9 cellular contexts compared by ENCODE assay signal in the genomic region with DNA sequence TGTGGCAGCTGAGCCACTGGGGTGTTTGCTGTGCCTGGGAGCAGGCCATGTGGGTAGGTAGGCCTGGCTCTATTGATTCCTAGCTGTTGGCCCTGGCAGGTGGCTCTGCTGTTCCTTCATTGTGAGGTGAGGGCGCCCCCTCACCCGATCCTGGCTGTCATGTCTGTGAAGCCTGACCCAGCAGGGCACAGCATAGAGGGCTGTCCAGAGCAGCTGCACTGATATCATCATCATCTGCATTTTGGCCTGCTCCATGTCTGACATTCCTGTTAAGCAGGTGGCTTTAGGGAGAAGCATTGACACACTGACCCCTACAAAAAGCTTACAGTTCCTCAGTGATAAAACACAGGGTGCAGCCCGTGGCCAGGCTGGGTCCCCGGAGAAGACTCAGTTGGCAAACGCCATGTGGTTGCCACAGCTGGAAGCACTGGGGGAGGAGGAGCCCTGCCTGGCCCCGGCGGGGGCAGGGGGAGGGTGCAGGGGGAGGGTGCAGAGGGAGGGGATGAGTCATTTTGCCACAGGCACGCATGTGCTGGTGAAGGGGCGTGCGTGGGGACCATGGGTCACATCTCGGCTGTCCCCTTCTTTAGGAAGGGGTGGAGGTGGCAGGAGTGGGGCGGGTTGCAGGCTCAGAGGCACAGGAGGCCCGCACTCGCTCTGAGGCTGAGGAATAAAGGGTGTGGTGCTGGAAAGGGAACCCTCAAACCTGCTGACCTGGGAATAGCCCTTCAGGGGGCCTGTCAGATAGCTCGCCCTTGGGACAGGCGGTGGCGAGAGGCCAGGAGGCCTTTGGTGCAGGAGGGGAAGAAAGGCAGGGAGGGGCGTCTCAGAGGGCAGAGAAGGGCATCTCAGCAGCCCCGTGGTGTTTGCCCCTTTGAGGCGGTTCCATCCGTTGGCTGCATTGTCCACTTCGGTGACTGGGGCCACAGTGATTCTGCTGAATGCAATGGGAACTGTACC. TPM values are rescaled to one million over a fixed set of nuclear protein-coding genes. Genes with fewer than 3 reads are reported as not detected.
DNase-seq lines count a peak whose midpoint lies in the region; ATAC-seq and TF ChIP-seq lines count a peak whose summit lies in the region.
"Had no signal": no experiment of that assay in that cellular context is flagged by ENCODE, and none has a peak within 500 bp of the region (broad histone marks: within the 10 kb centered on the region; RNA-seq: fewer than 3 reads in every experiment).

No MANE protein-coding gene starts in this region.

- CTCF ChIA-PET in CD8-positive, alpha-beta T cell (lab: Charles Lee): interaction anchor here (0.9 to 8.1 kb wide), 9 partner anchors 9 to 129 kb away, joined by 3 to 121 read pairs (median 5); no protein-coding TSS in a partner anchor
- CTCF ChIA-PET in mammary epithelial cell (lab: Charles Lee; ENCODE audit: low non-redundant PET): no interaction called here

- peak overlapping the region; percentile 10 for H3K4me3 ChIP-seq in CD8-positive, alpha-beta T cell (ENCODE audit: low read depth, low read length)
- H3K4me3 ChIP-seq in WERI-Rb-1 (ENCODE audit: low read depth, low read length): no peak overlapping the region
- peak overlapping the region; percentile 19 for H3K4me3 ChIP-seq in effector memory CD4-positive, alpha-beta T cell (ENCODE audit: insufficient read depth, low read depth, low read length, poor library complexity, severe bottlenecking)
- no peak overlapping the region for H3K4me3 ChIP-seq in mammary epithelial cell (replicated peaks in 1 of 3; ENCODE audit: insufficient read depth in 1 of 3, low read depth in 2 of 3, low read length in 3 of 3)
- H3K4me3 ChIP-seq: cardiac muscle cell had no signal

- H3K27ac ChIP-seq in CD8-positive, alpha-beta T cell (ENCODE audit: low read depth, low read length): peak overlapping the region; percentile 40
- no peak overlapping the region for H3K27ac ChIP-seq in WERI-Rb-1
- peak overlapping the region; percentile 94 for H3K27ac ChIP-seq in effector memory CD4-positive, alpha-beta T cell (ENCODE audit: insufficient read depth, low read length, poor library complexity, severe bottlenecking)
- no peak overlapping the region for H3K27ac ChIP-seq in mammary epithelial cell (ENCODE audit: insufficient read depth, low read depth, low read length)
- H3K27ac ChIP-seq: cardiac muscle cell had no signal

- no peak overlapping the region for H2AFZ ChIP-seq in mammary epithelial cell (ENCODE audit: low read depth, low read length)

- intact Hi-C loops in CD8-positive, alpha-beta T cell (cut with DNase I, micrococcal nuclease): loop anchor here (2.0 kb wide), 3 partner anchors 15 to 33 kb away; no protein-coding TSS in a partner anchor
- intact Hi-C loops in mammary epithelial cell (cut with micrococcal nuclease): no loop called here

- H3K27me3 Mint-ChIP-seq in CD8-positive, alpha-beta T cell (ENCODE audit: low read depth): no peaks in the 10 kb centered on the region

- H3K4me1 Mint-ChIP-seq in CD8-positive, alpha-beta T cell (ENCODE audit: low read depth): peaks cover 35% of the 10 kb centered on the region

- peak; percentile 55 for ATAC-seq in CD8-positive, alpha-beta T cell
- ATAC-seq in HG02763 (IDR thresholded peaks at IDR 0.05; ENCODE audit: unreplicated experiment): peak; percentile 22

- H3K9me3 ChIP-seq in CD8-positive, alpha-beta T cell (ENCODE audit: low read length): no peaks in the 10 kb centered on the region
- no peaks in the 10 kb centered on the region for H3K9me3 ChIP-seq in WERI-Rb-1 (ENCODE audit: severe bottlenecking)
- H3K9me3 ChIP-seq in effector memory CD4-positive, alpha-beta T cell (ENCODE audit: control insufficient read depth, low read length): no peaks in the 10 kb centered on the region
- H3K9me3 ChIP-seq in mammary epithelial cell (replicated peaks; ENCODE audit: insufficient read depth, low read length): no peaks in the 10 kb centered on the region

- POLR2A ChIA-PET in CD8-positive, alpha-beta T cell (lab: Charles Lee): interaction anchor here (0.7 to 45.4 kb wide), 8 partner anchors 11 to 131 kb away, joined by 3 to 1039 read pairs (median 18); partner anchors contain the start of gene IKZF1

- no peaks in the 10 kb centered on the region for H4K20me1 ChIP-seq in mammary epithelial cell (ENCODE audit: insufficient read depth, low read length)

- BruUV-seq in mammary epithelial cell (replicated peaks; lab: Mats Ljungman, UMichigan): no TSS peak

- no peak overlapping the region for H3K9ac ChIP-seq in mammary epithelial cell (ENCODE audit: insufficient read depth, low read length)

- no peaks in the 10 kb centered on the region for H3K27me3 ChIP-seq in CD8-positive, alpha-beta T cell (ENCODE audit: insufficient read depth, low read length)
- H3K27me3 ChIP-seq in WERI-Rb-1 (ENCODE audit: insufficient read depth, low read depth, severe bottlenecking): no peaks in the 10 kb centered on the region
- H3K27me3 ChIP-seq in effector memory CD4-positive, alpha-beta T cell (replicated peaks; ENCODE audit: control insufficient read depth, insufficient read depth, low read length, poor library complexity, severe bottlenecking): no peaks in the 10 kb centered on the region
- no peaks in the 10 kb centered on the region for H3K27me3 ChIP-seq in mammary epithelial cell (ENCODE audit: insufficient read depth, low read length)
- H3K27me3 ChIP-seq: cardiac muscle cell had no signal

- H3K36me3 ChIP-seq in CD8-positive, alpha-beta T cell (ENCODE audit: insufficient read depth, low read length): no peaks in the 10 kb centered on the region
- no peaks in the 10 kb centered on the region for H3K36me3 ChIP-seq in WERI-Rb-1
- H3K36me3 ChIP-seq in effector memory CD4-positive, alpha-beta T cell (ENCODE audit: control insufficient read depth, insufficient read depth, low read length): no peaks in the 10 kb centered on the region
- no peaks in the 10 kb centered on the region for H3K36me3 ChIP-seq in mammary epithelial cell (ENCODE audit: insufficient read depth, low read length)
- H3K36me3 ChIP-seq: cardiac muscle cell had no signal

- DNase-seq in CD8-positive, alpha-beta T cell: peak; percentile 55 to 90 (median 84)
- no peak for DNase-seq in WERI-Rb-1
- DNase-seq in effector memory CD4-positive, alpha-beta T cell: peak; percentile 69 to 80 (median 78)
- DNase-seq in stimulated activated CD8-positive, alpha-beta memory T cell treated with anti-CD3 and anti-CD28 coated beads, Interleukin-4, amount 100 ng/mL, for 4 hours (ENCODE audit: low read depth in 2 of 2, low spot score in 1 of 2): peak; percentile 76 to 87
- no peak for DNase-seq in dedifferentiated amniotic fluid mesenchymal stem cell (ENCODE audit: extremely low spot score)
- no peak for DNase-seq in mammary epithelial cell
- no peak for DNase-seq in occipital lobe (lab: John Stamatoyannopoulos, UW)

- H3K36me3 Mint-ChIP-seq in CD8-positive, alpha-beta T cell: peaks cover 31% of the 10 kb centered on the region

- no peaks in the 10 kb centered on the region for H3K79me2 ChIP-seq in mammary epithelial cell (ENCODE audit: insufficient read depth, low read length)

- WGBS in mammary epithelial cell (ENCODE audit: low coverage, missing lambda C conversion rate): 68% methylated on average over 6 of the region's 22 CpGs

- no peak overlapping the region for H3K27ac Mint-ChIP-seq in CD8-positive, alpha-beta T cell

- H3K9me3 Mint-ChIP-seq in CD8-positive, alpha-beta T cell: no peaks in the 10 kb centered on the region

- H3K4me2 ChIP-seq in mammary epithelial cell (ENCODE audit: insufficient read depth, low read depth, low read length): no peak overlapping the region

- in situ Hi-C loops in mammary epithelial cell (cut with MboI; ENCODE audit: low sequenced_read_pairs in 2 of 2): no loop called here

- peaks cover 99% of the 10 kb centered on the region for H3K4me1 ChIP-seq in CD8-positive, alpha-beta T cell (ENCODE audit: insufficient read depth, low read length)
- H3K4me1 ChIP-seq in effector memory CD4-positive, alpha-beta T cell (ENCODE audit: control insufficient read depth, insufficient read depth, low read length, poor library complexity, severe bottlenecking): peaks cover 96% of the 10 kb centered on the region
- no peaks in the 10 kb centered on the region for H3K4me1 ChIP-seq in mammary epithelial cell (ENCODE audit: insufficient read depth, low read length)

- TF ChIP-seq CTCF in CD8-positive, alpha-beta T cell (IDR thresholded peaks at IDR 0.05): no peak
- TF ChIP-seq CTCF in WERI-Rb-1 (IDR thresholded peaks at IDR 0.05; ENCODE audit: low read depth, low read length) (peak; percentile 21; the same call in 1 of the 2 replicates), mammary epithelial cell (conservative IDR thresholded peaks at IDR 0.05 in 1 of 2, IDR thresholded peaks at IDR 0.05 in 1 of 2; ENCODE audit: extremely low read depth in 1 of 2, insufficient read depth in 1 of 2, low read depth in 1 of 2, low read length in 2 of 2) (no peak)

- dilution Hi-C loops in mammary epithelial cell (cut with HindIII; ENCODE audit: low sequenced_read_pairs): no loop called here

- peak overlapping the region; percentile 77 for H3K4me3 Mint-ChIP-seq in CD8-positive, alpha-beta T cell

RNA-seq across cellular contexts. Expression of gene IKZF1, which starts 31.6 kb away (rescaled TPM):
- 100 to 1,000 TPM; 248 TPM for total RNA-seq in CD8-positive, alpha-beta T cell
- total RNA-seq in mammary epithelial cell (not detected), occipital lobe (2.3 TPM)
- 0.01 TPM for polyA plus RNA-seq in mammary epithelial cell
- polyA minus RNA-seq in mammary epithelial cell: not detected
- polyA plus RNA-seq: cardiac muscle cell had no signal

Comparison
In these comparisons a context has a peak if more than half of its experiments do, and no peak if none do; other contexts are left out.
1. DNase-seq: peak in CD8-positive, alpha-beta T cell (7 of 7), effector memory CD4-positive, alpha-beta T cell (3 of 3) and stimulated activated CD8-positive, alpha-beta memory T cell treated with anti-CD3 and anti-CD28 coated beads, Interleukin-4, amount 100 ng/mL, for 4 hours (2 of 2); none in WERI-Rb-1 (single experiment), dedifferentiated amniotic fluid mesenchymal stem cell (single experiment), mammary epithelial cell (single experiment) and occipital lobe (single experiment).
2. H3K27ac ChIP-seq: peak in CD8-positive, alpha-beta T cell (single experiment) and effector memory CD4-positive, alpha-beta T cell (single experiment); none in WERI-Rb-1 (single experiment) and mammary epithelial cell (single experiment).
3. H3K4me3 ChIP-seq: peak in CD8-positive, alpha-beta T cell (single experiment) and effector memory CD4-positive, alpha-beta T cell (single experiment); none in WERI-Rb-1 (single experiment) and mammary epithelial cell (0 of 3).
4. RNA of gene IKZF1, which starts 31.6 kb away (total RNA-seq): 248 TPM in CD8-positive, alpha-beta T cell; 2.3 TPM in occipital lobe (single experiment) and not detected in mammary epithelial cell; every median in the first group is over 10 times any median in the second.